ENCODE assay signal across 15 cellular contexts in the genomic region with DNA sequence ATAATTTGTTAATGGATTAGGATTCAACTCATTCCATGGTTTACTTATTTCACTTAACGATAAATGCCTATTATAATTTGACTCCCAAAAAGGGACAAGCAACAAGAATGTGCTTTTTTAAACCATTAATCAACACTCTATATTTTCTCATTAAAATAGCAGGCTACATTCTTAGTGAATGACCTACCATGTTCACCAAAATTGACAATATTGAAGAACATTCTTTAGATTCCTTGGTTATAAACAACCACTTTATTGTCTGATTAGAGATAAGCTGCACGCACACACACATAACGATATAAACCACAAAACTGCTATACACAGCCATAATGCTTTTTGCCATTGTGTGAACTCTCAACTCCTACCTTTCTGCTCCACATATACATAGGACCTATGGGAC.
A peak's percentile ranks its signal among the peaks of the same experiment; 100 is the strongest.
DNase-seq lines count a peak whose midpoint lies in the region; ATAC-seq and TF ChIP-seq lines count a peak whose summit lies in the region.
"Had no signal": no experiment of that assay in that cellular context is flagged by ENCODE, and none has a peak within 500 bp of the region (broad histone marks: within the 10 kb centered on the region; RNA-seq: fewer than 3 reads in every experiment).

No MANE protein-coding gene starts in this region.

- 48% methylated on average over 3 of the region's 3 CpGs for WGBS in SK-N-SH (ENCODE audit: low lambda C conversion rate)

- H3K9me3 ChIP-seq in SK-N-SH (no peaks in the 10 kb centered on the region), HAP-1 (no peaks in the 10 kb centered on the region), Karpas-422 (ENCODE audit: low read length) (peaks cover 4% of the 10 kb centered on the region; the same call in 1 of the 2 replicates)
- H3K9me3 ChIP-seq: Caco-2 had no signal

- H3K27ac ChIP-seq in SK-N-SH (ENCODE audit: low read depth in 2 of 2, low read length in 1 of 2), result no peak overlapping the region
- H3K27ac ChIP-seq in Karpas-422 (ENCODE audit: low read length), result no peak overlapping the region
- H3K27ac ChIP-seq: 22Rv1 had no signal

- no peak for DNase-seq in SK-N-SH
- peak; percentile 75 for DNase-seq in NCI-H226
- peak; percentile 18 for DNase-seq in choroid plexus epithelial cell (ENCODE audit: low read depth)
- DNase-seq in HAP-1 (ENCODE audit: low spot score in 2 of 2), result no peak
- DNase-seq in Karpas-422, result no peak
- no peak for DNase-seq in NCI-H524 treated with DMSO at 0.1 percent for 48 hours (lab: John Stamatoyannopoulos, UW)
- DNase-seq in HK-2 (ENCODE audit: unreplicated experiment), result no peak
- DNase-seq: Caco-2, NCI-H146, NCI-H2107, SHP77 treated with DMSO at 0.1 percent for 48 hours, SW 1271 had no signal

- no peak overlapping the region for H3K9ac ChIP-seq in SK-N-SH
- no peak overlapping the region for H3K9ac ChIP-seq in Karpas-422 (ENCODE audit: low read length)

- TF ChIP-seq CTCF in SK-N-SH (IDR thresholded peaks at IDR 0.05) (no peak), choroid plexus epithelial cell (conservative IDR thresholded peaks at IDR 0.05; ENCODE audit: low read depth, low read length) (no peak)

- H3K79me2 ChIP-seq in SK-N-SH (ENCODE audit: insufficient read depth) (no peaks in the 10 kb centered on the region), Karpas-422 (ENCODE audit: low read length) (no peaks in the 10 kb centered on the region)

- CTCF ChIA-PET in SK-N-SH (lab: Yijun Ruan, JAX), result interaction anchor here (1.3 kb wide), 1 partner anchor 10 kb away, joined by 3 read pairs; no protein-coding TSS in a partner anchor

- POLR2A ChIA-PET in SK-N-SH (lab: Yijun Ruan, JAX), result no interaction called here

- H3K36me3 ChIP-seq in SK-N-SH (replicated peaks in 1 of 2; ENCODE audit: control insufficient read depth in 1 of 2, insufficient read depth in 2 of 2, low read length in 1 of 2) (no peaks in the 10 kb centered on the region), HAP-1 (replicated peaks) (no peaks in the 10 kb centered on the region), Karpas-422 (ENCODE audit: insufficient read depth, low read length) (no peaks in the 10 kb centered on the region)

- TF ChIP-seq RAD21 in SK-N-SH (IDR thresholded peaks at IDR 0.05; ENCODE audit: low read length), result no peak

- no peaks in the 10 kb centered on the region for H3K9me2 ChIP-seq in SK-N-SH
- no peaks in the 10 kb centered on the region for H3K9me2 ChIP-seq in Karpas-422 (replicated peaks; ENCODE audit: insufficient read depth, low read length)

- ATAC-seq in SK-N-SH treated with all-trans-retinoic acid at 6 μM for 48 hours, result no peak
- ATAC-seq: Panc1 had no signal

- H3K4me1 ChIP-seq in SK-N-SH (ENCODE audit: control insufficient read depth in 1 of 2, insufficient read depth in 2 of 2, low read depth in 1 of 2, low read length in 1 of 2) (no peaks in the 10 kb centered on the region), HAP-1 (peaks cover 7% of the 10 kb centered on the region), Karpas-422 (ENCODE audit: low read length) (no peaks in the 10 kb centered on the region)

- in situ Hi-C loops in HAP-1 (cut with MboI; ENCODE audit: low sequenced_read_pairs), result no loop called here

- no peaks in the 10 kb centered on the region for H4K20me1 ChIP-seq in SK-N-SH (ENCODE audit: insufficient read depth)
- no peaks in the 10 kb centered on the region for H4K20me1 ChIP-seq in Karpas-422 (ENCODE audit: insufficient read depth, low read depth, low read length)

- H3K4me2 ChIP-seq in SK-N-SH (no peak overlapping the region), Karpas-422 (ENCODE audit: low read depth, low read length, poor library complexity, severe bottlenecking) (no peak overlapping the region)

- no peak for TF ChIP-seq EP300 in SK-N-SH (IDR thresholded peaks at IDR 0.05; ENCODE audit: borderline replicate concordance in 1 of 2, low read depth in 1 of 2, low read length in 1 of 2)

- no peaks in the 10 kb centered on the region for H3F3A ChIP-seq in SK-N-SH (replicated peaks; ENCODE audit: insufficient read depth)

- H3K4me3 ChIP-seq in SK-N-SH (ENCODE audit: low read depth in 2 of 2, low read length in 1 of 2) (no peak overlapping the region), choroid plexus epithelial cell (ENCODE audit: low read depth, low read length) (no peak overlapping the region), HAP-1 (no peak overlapping the region), Karpas-422 (ENCODE audit: low read length) (no peak overlapping the region)

- H2AFZ ChIP-seq in SK-N-SH (ENCODE audit: low read depth) (no peak overlapping the region), Karpas-422 (ENCODE audit: low read length) (no peak overlapping the region)

- H3K27me3 ChIP-seq in SK-N-SH (ENCODE audit: insufficient read depth), result no peaks in the 10 kb centered on the region
- H3K27me3 ChIP-seq in HAP-1 (ENCODE audit: low read depth), result no peaks in the 10 kb centered on the region
- H3K27me3 ChIP-seq in Karpas-422 (ENCODE audit: low read length), result no peaks in the 10 kb centered on the region

TF ChIP-seq in SK-N-SH treated with all-trans-retinoic acid at 6 μM for 48 hours, 23 proteins besides CTCF, POLR2A, EP300 and RAD21 (continues in another document):
- TF ChIP-seq ZFP3 (CRISPR knock-in tag; IDR thresholded peaks at IDR 0.05), result no peak
- TF ChIP-seq, protein P1, sequence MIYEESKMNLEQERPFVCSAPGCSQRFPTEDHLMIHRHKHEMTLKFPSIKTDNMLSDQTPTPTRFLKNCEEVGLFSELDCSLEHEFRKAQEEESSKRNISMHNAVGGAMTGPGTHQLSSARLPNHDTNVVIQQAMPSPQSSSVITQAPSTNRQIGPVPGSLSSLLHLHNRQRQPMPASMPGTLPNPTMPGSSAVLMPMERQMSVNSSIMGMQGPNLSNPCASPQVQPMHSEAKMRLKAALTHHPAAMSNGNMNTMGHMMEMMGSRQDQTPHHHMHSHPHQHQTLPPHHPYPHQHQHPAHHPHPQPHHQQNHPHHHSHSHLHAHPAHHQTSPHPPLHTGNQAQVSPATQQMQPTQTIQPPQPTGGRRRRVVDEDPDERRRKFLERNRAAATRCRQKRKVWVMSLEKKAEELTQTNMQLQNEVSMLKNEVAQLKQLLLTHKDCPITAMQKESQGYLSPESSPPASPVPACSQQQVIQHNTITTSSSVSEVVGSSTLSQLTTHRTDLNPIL (CRISPR knock-in tag; IDR thresholded peaks at IDR 0.05; ENCODE audit: low read depth), result 0 out of 2 replicates have a peak, but pooled peaks have one; percentile 51
- TF ChIP-seq ISL1 (CRISPR knock-in tag; IDR thresholded peaks at IDR 0.05), result peak; percentile 78
- no peak for TF ChIP-seq GLIS3 (CRISPR knock-in tag; IDR thresholded peaks at IDR 0.05)
- no peak for TF ChIP-seq PPARA (CRISPR knock-in tag; IDR thresholded peaks at IDR 0.05; ENCODE audit: borderline replicate concordance)
- no peak for TF ChIP-seq TCF4 (CRISPR knock-in tag; IDR thresholded peaks at IDR 0.05; ENCODE audit: borderline replicate concordance)
- no peak for TF ChIP-seq ZC3H10 (CRISPR knock-in tag; IDR thresholded peaks at IDR 0.05)
- no peak for TF ChIP-seq ZNF565 (CRISPR knock-in tag; conservative IDR thresholded peaks at IDR 0.05; ENCODE audit: low read depth)
- no peak for TF ChIP-seq OSR1 (CRISPR knock-in tag; IDR thresholded peaks at IDR 0.05)

TF ChIP-seq in SK-N-SH, 30 proteins besides CTCF, POLR2A, EP300 and RAD21:
- TF ChIP-seq TCF12 (IDR thresholded peaks at IDR 0.05) (no peak), FOSL2 (IDR thresholded peaks at IDR 0.05; ENCODE audit: borderline replicate concordance, low read depth) (no peak), FOXJ3 (CRISPR knock-in tag; IDR thresholded peaks at IDR 0.05) (no peak), EZH2phosphoT487 (IDR thresholded peaks at IDR 0.05; ENCODE audit: borderline replicate concordance, low read depth) (no peak), POLR2AphosphoS5 (IDR thresholded peaks at IDR 0.05; ENCODE audit: low read depth, low read length) (no peak), RFX5 (IDR thresholded peaks at IDR 0.05; ENCODE audit: low read length) (no peak)
- TF ChIP-seq, protein P2, sequence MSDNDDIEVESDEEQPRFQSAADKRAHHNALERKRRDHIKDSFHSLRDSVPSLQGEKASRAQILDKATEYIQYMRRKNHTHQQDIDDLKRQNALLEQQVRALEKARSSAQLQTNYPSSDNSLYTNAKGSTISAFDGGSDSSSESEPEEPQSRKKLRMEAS (IDR thresholded peaks at IDR 0.05; ENCODE audit: low read depth), result no peak

Comparison
In these comparisons a context has a peak if more than half of its experiments do, and no peak if none do; other contexts are left out.
1. DNase-seq: peak in NCI-H226 (single experiment) and choroid plexus epithelial cell (single experiment); none in SK-N-SH (single experiment), HAP-1 (0 of 2), Karpas-422 (single experiment), NCI-H524 treated with DMSO at 0.1 percent for 48 hours (single experiment) and HK-2 (single experiment).